Comparison of ENCODE assay signal across 10 cellular contexts in the genomic region with DNA sequence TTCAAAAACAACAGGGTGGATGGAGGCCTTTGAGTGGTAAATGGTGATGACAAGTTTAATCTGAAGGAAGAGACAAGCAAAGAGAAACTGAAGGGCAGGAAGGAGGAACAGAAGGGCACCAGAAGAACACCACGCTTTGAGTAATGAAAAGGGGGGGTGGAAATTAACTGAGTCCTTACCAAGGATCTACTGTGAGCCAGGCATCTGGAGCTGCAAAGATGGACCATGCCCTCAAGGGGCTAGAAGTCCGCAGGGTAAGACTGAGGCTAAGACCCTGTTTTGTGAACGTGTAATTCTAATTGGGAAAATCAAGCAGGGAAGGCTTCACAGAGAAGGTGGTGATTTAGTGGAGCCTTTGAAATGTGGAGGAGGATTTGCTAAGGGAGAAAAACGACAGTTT. TPM values are rescaled to one million over a fixed set of nuclear protein-coding genes. Genes with fewer than 3 reads are reported as not detected.
DNase-seq lines count a peak whose midpoint lies in the region; ATAC-seq and TF ChIP-seq lines count a peak whose summit lies in the region.
"Had no signal": no experiment of that assay in that cellular context is flagged by ENCODE, and none has a peak within 500 bp of the region (broad histone marks: within the 10 kb centered on the region; RNA-seq: fewer than 3 reads in every experiment).

No MANE protein-coding gene starts in this region.

- peak overlapping the region; percentile 86 for H3K4me3 Mint-ChIP-seq in Caco-2 (ENCODE audit: unreplicated experiment)
- peak overlapping the region; percentile 86 for H3K4me3 Mint-ChIP-seq in nephron progenitor cell

- DNase-seq in Caco-2 (peak in 1 of 2 experiments; percentile 17), NCI-H69 (lab: John Stamatoyannopoulos, UW) (peak; percentile 5), caudate nucleus (lab: John Stamatoyannopoulos, UW) (no peak), nephron progenitor cell (no peak), DMS114 treated with DMSO at 0.1 percent for 48 hours (lab: John Stamatoyannopoulos, UW; ENCODE audit: unreplicated experiment) (no peak), GM19238 (ENCODE audit: insufficient read length, low spot score) (no peak)
- DNase-seq: NCI-H1436 treated with DMSO at 0.1 percent for 48 hours, SHP77 treated with DMSO at 0.1 percent for 48 hours had no signal

- H3K27me3 Mint-ChIP-seq in Caco-2 (ENCODE audit: insufficient read depth, unreplicated experiment) (no peaks in the 10 kb centered on the region), nephron progenitor cell (ENCODE audit: low read depth, poor library complexity) (peaks cover 11% of the 10 kb centered on the region)

- H3K27me3 ChIP-seq in Caco-2 (replicated peaks; ENCODE audit: control insufficient read depth, insufficient read depth, low read length): no peaks in the 10 kb centered on the region

- H3K27ac Mint-ChIP-seq in Caco-2 (ENCODE audit: unreplicated experiment) (no peak overlapping the region), nephron progenitor cell (no peak overlapping the region)

- TF ChIP-seq CTCF in Caco-2 (IDR thresholded peaks at IDR 0.05; ENCODE audit: insufficient read depth in 1 of 2, low read depth in 1 of 2, low read length in 1 of 2, severe bottlenecking in 1 of 2, unreplicated experiment in 1 of 2): no peak
- no peak for TF ChIP-seq CTCF in nephron progenitor cell (IDR thresholded peaks at IDR 0.05)

- H3K4me1 Mint-ChIP-seq in Caco-2 (ENCODE audit: low read depth, unreplicated experiment): peaks cover 21% of the 10 kb centered on the region
- peaks cover 27% of the 10 kb centered on the region for H3K4me1 Mint-ChIP-seq in nephron progenitor cell

- intact Hi-C loops in Caco-2 (cut with micrococcal nuclease; ENCODE audit: unreplicated experiment): no loop called here

- no peak overlapping the region for H3K4me3 ChIP-seq in Caco-2 (ENCODE audit: low read depth, low read length)

- H3K9me3 ChIP-seq in Caco-2: no peaks in the 10 kb centered on the region

- peaks cover 4% of the 10 kb centered on the region for H3K36me3 Mint-ChIP-seq in Caco-2 (ENCODE audit: insufficient read depth, unreplicated experiment)
- no peaks in the 10 kb centered on the region for H3K36me3 Mint-ChIP-seq in nephron progenitor cell (ENCODE audit: low read depth)

- BruUV-seq in Caco-2 (replicated peaks; lab: Mats Ljungman, UMichigan): TSS peak; percentile 52

- H3K4me1 ChIP-seq in Caco-2: peaks cover 12% of the 10 kb centered on the region

- no peaks in the 10 kb centered on the region for H3K36me3 ChIP-seq in Caco-2 (ENCODE audit: control insufficient read depth, insufficient read depth, low read length)

- no peaks in the 10 kb centered on the region for H3K9me3 Mint-ChIP-seq in Caco-2 (ENCODE audit: unreplicated experiment)
- no peaks in the 10 kb centered on the region for H3K9me3 Mint-ChIP-seq in nephron progenitor cell

- CTCF ChIA-PET in Caco-2 (lab: Charles Lee): interaction anchor here (0.6 to 3.2 kb wide), 5 partner anchors 11 to 1573 kb away, joined by 4 to 22 read pairs (median 6); a partner anchor contains a TSS

- H3K27ac ChIP-seq in caudate nucleus (ENCODE audit: low read depth, low read length): peak overlapping the region; percentile 58

- POLR2A ChIA-PET in Caco-2 (lab: Charles Lee): interaction anchor here (1.4 kb wide), 2 partner anchors 11 to 29 kb away, joined by 7 to 8 read pairs; a partner anchor contains a TSS

- ATAC-seq in HG02884 (IDR thresholded peaks at IDR 0.05; ENCODE audit: unreplicated experiment): no peak
- ATAC-seq in GM19467 (IDR thresholded peaks at IDR 0.05; ENCODE audit: unreplicated experiment): no peak

RNA-seq across cellular contexts. Expression of a gene that starts 1.6 kb away (rescaled TPM):
- total RNA-seq in Caco-2 (2022): 41.5 and 47.4 TPM in 2 replicates

RNA-seq across cellular contexts. Expression of a gene that starts 29.3 kb away (rescaled TPM):
- total RNA-seq in Caco-2 (2022): 56.9 and 59.2 TPM in 2 replicates
